ENCODE assay signal across 10 cellular contexts in the genomic region with DNA sequence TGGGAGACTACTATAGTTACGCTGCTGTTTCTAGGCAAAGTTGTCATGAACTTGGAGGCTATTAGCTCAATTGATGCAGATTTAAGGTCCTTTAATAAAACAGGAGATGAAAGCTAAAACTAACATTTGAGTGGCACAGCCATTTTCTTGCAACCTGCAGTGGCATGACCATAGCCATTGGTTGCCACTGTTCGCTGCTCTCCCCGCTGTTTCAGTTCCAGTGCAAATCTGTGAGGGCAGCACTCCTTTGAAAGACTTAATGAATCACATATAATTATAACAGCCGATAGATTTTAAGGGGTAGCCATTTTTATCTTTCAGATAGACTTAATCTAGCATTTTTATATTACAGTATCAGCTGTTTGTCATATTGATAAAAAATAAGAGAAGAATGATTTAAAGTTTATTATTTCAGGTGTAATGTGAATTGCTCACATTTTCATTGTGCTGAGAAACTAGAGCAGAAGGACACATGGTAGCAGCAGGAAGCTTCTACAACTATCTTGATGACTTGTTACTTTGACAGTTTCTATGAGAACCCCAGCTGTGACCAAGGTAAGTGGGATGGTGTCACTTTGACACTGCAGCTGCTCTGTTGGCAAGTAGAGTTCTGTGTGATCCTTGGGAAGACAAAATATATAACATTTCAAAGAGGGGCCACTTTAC.
"Had no signal": no experiment of that assay in that cellular context is flagged by ENCODE, and none has a peak within 500 bp of the region (broad histone marks: within the 10 kb centered on the region; RNA-seq: fewer than 3 reads in every experiment).

No MANE protein-coding gene starts in this region.

- ATAC-seq: body of pancreas, sciatic nerve had no signal

- H3K27me3 ChIP-seq: body of pancreas, colonic mucosa, ovary, suprapubic skin had no signal

- DNase-seq: activated CD4-positive, alpha-beta T cell treated with anti-CD3 and anti-CD28 coated beads, Interleukin-2, amount 50 U/mL, for 1 hour; activated naive CD8-positive, alpha-beta T cell treated with anti-CD3 and anti-CD28 coated beads for 36 hours; amygdala; body of pancreas; caudate nucleus; colonic mucosa; ovary; trophoblast cell had no signal

- H3K4me3 ChIP-seq: body of pancreas, colonic mucosa, ovary, suprapubic skin had no signal

- H3K36me3 ChIP-seq: colonic mucosa, ovary, suprapubic skin had no signal
